ENCODE assay signal across 10 cellular contexts in the genomic region with DNA sequence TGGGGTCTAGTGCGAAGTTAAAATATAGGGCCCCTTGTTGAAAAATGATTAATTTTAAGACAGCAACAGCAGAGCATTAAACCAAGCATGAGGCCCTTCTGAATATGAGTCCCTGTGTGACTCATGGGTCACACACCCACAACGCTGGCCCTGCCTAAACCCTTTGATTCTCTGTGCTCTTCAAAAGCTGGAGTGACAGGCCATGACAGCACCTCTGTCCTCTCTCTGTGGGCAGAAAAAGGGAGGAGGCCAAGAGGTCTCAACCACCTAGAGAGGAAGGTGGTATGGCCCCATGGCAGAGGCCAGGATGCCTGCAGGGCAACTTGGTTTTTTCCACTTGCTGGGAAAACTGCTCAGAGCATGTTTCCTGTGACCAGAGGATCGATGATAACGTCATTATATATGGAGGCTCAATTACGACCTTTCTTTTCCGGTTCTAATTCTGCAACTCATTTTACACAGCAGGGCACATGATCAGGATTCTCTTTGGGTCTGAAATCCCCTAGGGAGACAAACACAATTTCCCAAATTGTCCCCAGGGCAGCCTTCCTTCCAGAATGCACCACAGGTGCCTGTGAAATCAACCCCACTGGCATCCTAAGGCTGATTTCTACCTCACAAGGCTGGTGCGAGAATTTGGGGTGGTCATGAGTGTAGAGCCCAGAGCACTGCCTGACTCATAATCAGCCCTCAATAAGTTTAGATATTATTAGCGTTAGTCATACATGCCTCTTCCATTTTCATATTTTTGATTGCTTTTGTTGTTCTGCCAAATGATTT.
DNase-seq lines count a peak whose midpoint lies in the region; ATAC-seq and TF ChIP-seq lines count a peak whose summit lies in the region.
"Had no signal": no experiment of that assay in that cellular context is flagged by ENCODE, and none has a peak within 500 bp of the region (broad histone marks: within the 10 kb centered on the region; RNA-seq: fewer than 3 reads in every experiment).

No MANE protein-coding gene starts in this region.

- H3K4me3 Mint-ChIP-seq in CD4-positive, alpha-beta memory T cell = peak overlapping the region in 1 of 8 donors; percentile 3
- no peak overlapping the region for H3K4me3 Mint-ChIP-seq in activated T-helper 2 cell treated with anti-CD3 and anti-CD28 coated beads, Interferon-gamma antibody, Interleukin-2, Interleukin-4, amounts not matched to agents 10 μg/mL and 5 μg/mL and 100 μg/mL, durations not matched to agents 14 hours and 24 hours and 36 hours (ENCODE audit: low read depth)

- intact Hi-C loops in CD4-positive, alpha-beta memory T cell (cut with micrococcal nuclease) = no loop called here
- intact Hi-C loops in activated T-helper 2 cell treated with anti-CD3 and anti-CD28 coated beads, Interferon-gamma antibody, Interleukin-2, Interleukin-4, amounts not matched to agents 10 μg/mL and 5 μg/mL and 100 μg/mL, durations not matched to agents 14 hours and 24 hours and 36 hours (cut with micrococcal nuclease) = loop anchor here (1.0 to 2.0 kb wide), 3 partner anchors 32 to 55 kb away; no protein-coding TSS in a partner anchor

- H3K27me3 ChIP-seq in CD4-positive, alpha-beta memory T cell (ENCODE audit: insufficient read depth, low read length) = no peaks in the 10 kb centered on the region
- H3K27me3 ChIP-seq in osteoblast (ENCODE audit: insufficient read depth, low read length) (no peaks in the 10 kb centered on the region), tibial nerve (no peaks in the 10 kb centered on the region)

- H2AFZ ChIP-seq in osteoblast (ENCODE audit: low read length) = peak overlapping the region; percentile 28

- POLR2A ChIA-PET in CD4-positive, alpha-beta memory T cell (lab: Charles Lee; ENCODE audit: partially characterized antibody) = no interaction called here

- no peaks in the 10 kb centered on the region for H3K79me2 ChIP-seq in osteoblast (ENCODE audit: insufficient read depth, low read length)

- no peak for TF ChIP-seq EP300 in tibial nerve (IDR thresholded peaks at IDR 0.05)

- DNase-seq in CD4-positive, alpha-beta memory T cell = no peak
- no peak for DNase-seq in activated T-helper 2 cell treated with anti-CD3 and anti-CD28 coated beads, Interferon-gamma antibody, Interleukin-2, Interleukin-4, amounts not matched to agents 10 μg/mL and 5 μg/mL and 100 μg/mL, durations not matched to agents 14 hours and 24 hours and 36 hours (ENCODE audit: low spot score)
- DNase-seq in osteoblast (ENCODE audit: insufficient read length, low spot score, missing footprints) = no peak
- no peak for DNase-seq in cerebellum (ENCODE audit: low spot score)
- DNase-seq in tibial nerve (ENCODE audit: low spot score in 2 of 2) = no peak
- DNase-seq in OCI-M1 (lab: John Stamatoyannopoulos, UW) = no peak
- DNase-seq in GM03348 (ENCODE audit: low spot score) = no peak
- DNase-seq: NCI-H345 had no signal

- H3K27ac Mint-ChIP-seq in CD4-positive, alpha-beta memory T cell = peak overlapping the region; percentile 16 to 84 (median 76)
- H3K27ac Mint-ChIP-seq in activated T-helper 2 cell treated with anti-CD3 and anti-CD28 coated beads, Interferon-gamma antibody, Interleukin-2, Interleukin-4, amounts not matched to agents 10 μg/mL and 5 μg/mL and 100 μg/mL, durations not matched to agents 14 hours and 24 hours and 36 hours = peak overlapping the region; percentile 74

- no peak overlapping the region for H3K4me2 ChIP-seq in osteoblast (ENCODE audit: insufficient read depth, low read length)

- no peaks in the 10 kb centered on the region for H4K20me1 ChIP-seq in osteoblast (ENCODE audit: insufficient read depth, low read length)

- TF ChIP-seq CTCF in osteoblast (IDR thresholded peaks at IDR 0.05; ENCODE audit: extremely low read depth, low read depth, low read length) = no peak
- TF ChIP-seq CTCF in tibial nerve (IDR thresholded peaks at IDR 0.05) = no peak

- no peaks in the 10 kb centered on the region for H3K36me3 Mint-ChIP-seq in CD4-positive, alpha-beta memory T cell
- H3K36me3 Mint-ChIP-seq in activated T-helper 2 cell treated with anti-CD3 and anti-CD28 coated beads, Interferon-gamma antibody, Interleukin-2, Interleukin-4, amounts not matched to agents 10 μg/mL and 5 μg/mL and 100 μg/mL, durations not matched to agents 14 hours and 24 hours and 36 hours (ENCODE audit: low read depth) = no peaks in the 10 kb centered on the region

- no peak overlapping the region for H3K4me3 ChIP-seq in CD4-positive, alpha-beta memory T cell (ENCODE audit: low read length in 2 of 2)
- H3K4me3 ChIP-seq in osteoblast (ENCODE audit: insufficient read depth, low read length) (no peak overlapping the region), tibial nerve (no peak overlapping the region)
- H3K4me3 ChIP-seq: prostate gland had no signal

- no peaks in the 10 kb centered on the region for H3K27me3 Mint-ChIP-seq in CD4-positive, alpha-beta memory T cell
- no peaks in the 10 kb centered on the region for H3K27me3 Mint-ChIP-seq in activated T-helper 2 cell treated with anti-CD3 and anti-CD28 coated beads, Interferon-gamma antibody, Interleukin-2, Interleukin-4, amounts not matched to agents 10 μg/mL and 5 μg/mL and 100 μg/mL, durations not matched to agents 14 hours and 24 hours and 36 hours (ENCODE audit: low read depth)

- H3K4me1 Mint-ChIP-seq in CD4-positive, alpha-beta memory T cell = peaks cover 8 to 20% (median 13%) of the 10 kb centered on the region in 4 donors
- H3K4me1 Mint-ChIP-seq in activated T-helper 2 cell treated with anti-CD3 and anti-CD28 coated beads, Interferon-gamma antibody, Interleukin-2, Interleukin-4, amounts not matched to agents 10 μg/mL and 5 μg/mL and 100 μg/mL, durations not matched to agents 14 hours and 24 hours and 36 hours (ENCODE audit: low read depth) = peaks cover 37% of the 10 kb centered on the region

- ATAC-seq in HG02870 (IDR thresholded peaks at IDR 0.05; ENCODE audit: unreplicated experiment) = peak; percentile 46

- H3K36me3 ChIP-seq in CD4-positive, alpha-beta memory T cell (ENCODE audit: insufficient read depth, low read length) = no peaks in the 10 kb centered on the region
- H3K36me3 ChIP-seq in osteoblast (ENCODE audit: insufficient read depth, low read length) (no peaks in the 10 kb centered on the region), tibial nerve (no peaks in the 10 kb centered on the region)
- H3K36me3 ChIP-seq: prostate gland had no signal

- no peak for TF ChIP-seq POLR2A in tibial nerve (IDR thresholded peaks at IDR 0.05)

- WGBS in tibial nerve, 2 donors = 61 to 76% methylated on average over 8 of the region's 8 CpGs

- H3K9me3 ChIP-seq in CD4-positive, alpha-beta memory T cell (ENCODE audit: control insufficient read depth in 1 of 2, low read length in 2 of 2) = no peaks in the 10 kb centered on the region
- H3K9me3 ChIP-seq in osteoblast (ENCODE audit: low read depth, low read length) (no peaks in the 10 kb centered on the region), tibial nerve (no peaks in the 10 kb centered on the region)
- H3K9me3 ChIP-seq: prostate gland had no signal

- no peak overlapping the region for H3K27ac ChIP-seq in CD4-positive, alpha-beta memory T cell (ENCODE audit: low read depth, low read length)
- H3K27ac ChIP-seq in osteoblast (ENCODE audit: low read depth, low read length) (no peak overlapping the region), tibial nerve (no peak overlapping the region)
- H3K27ac ChIP-seq: prostate gland had no signal

- no peaks in the 10 kb centered on the region for H3K9me3 Mint-ChIP-seq in CD4-positive, alpha-beta memory T cell
- H3K9me3 Mint-ChIP-seq in activated T-helper 2 cell treated with anti-CD3 and anti-CD28 coated beads, Interferon-gamma antibody, Interleukin-2, Interleukin-4, amounts not matched to agents 10 μg/mL and 5 μg/mL and 100 μg/mL, durations not matched to agents 14 hours and 24 hours and 36 hours = no peaks in the 10 kb centered on the region

- CTCF ChIA-PET in CD4-positive, alpha-beta memory T cell (lab: Charles Lee; ENCODE audit: partially characterized antibody) = no interaction called here

- H3K4me1 ChIP-seq in CD4-positive, alpha-beta memory T cell (ENCODE audit: insufficient read depth, low read length) = peaks cover 5% of the 10 kb centered on the region
- H3K4me1 ChIP-seq in osteoblast (ENCODE audit: insufficient read depth, low read length) = peaks cover 13% of the 10 kb centered on the region
- H3K4me1 ChIP-seq in tibial nerve = no peaks in the 10 kb centered on the region
- H3K4me1 ChIP-seq: prostate gland had no signal
